Comparison of ENCODE assay signal across 15 cellular contexts in genomic region chr7:151579642-151580041, GRCh38.
"Had no signal": no experiment of that assay in that cellular context is flagged by ENCODE, and none has a peak within 500 bp of the region (broad histone marks: within the 10 kb centered on the region; RNA-seq: fewer than 3 reads in every experiment).

No MANE protein-coding gene starts in this region.

- H3K4me3 ChIP-seq: hepatocyte, pancreas, thoracic aorta had no signal

- H3K27ac ChIP-seq: brain microvascular endothelial cell, hepatocyte, pancreas, thoracic aorta had no signal

- H3K4me1 ChIP-seq: pancreas had no signal

- ATAC-seq: activated CD8-positive, alpha-beta memory T cell treated with anti-CD3 and anti-CD28 coated beads, Interleukin-2, amount 10 ng/mL, durations not matched to agents 7 days and 5 days; activated naive CD4-positive, alpha-beta T cell treated with anti-CD3 and anti-CD28 coated beads, Interleukin-2, amount 50 U/mL, for 72 hours; pancreas; stimulated activated naive CD8-positive, alpha-beta T cell treated with anti-CD3 and anti-CD28 coated beads, Interleukin-15, Interleukin-2, amounts not matched to agents 100 U/mL and 50 U/mL, for 24 hours had no signal

- H3K27me3 ChIP-seq: brain microvascular endothelial cell, hepatocyte, pancreas had no signal

- H3K36me3 ChIP-seq: pancreas, thoracic aorta had no signal

- H2AFZ ChIP-seq: hepatocyte had no signal

- H3K4me2 ChIP-seq: hepatocyte had no signal

- H3K9me3 ChIP-seq: pancreas, thoracic aorta had no signal

- DNase-seq: activated CD4-positive, alpha-beta T cell treated with anti-CD3 and anti-CD28 coated beads for 1 hour; activated CD4-positive, alpha-beta T cell treated with anti-CD3 and anti-CD28 coated beads, Interleukin-2, amount 50 U/mL, for 48 hours; activated CD8-positive, alpha-beta memory T cell treated with anti-CD3 and anti-CD28 coated beads, Interleukin-2, amount 10 ng/mL, durations not matched to agents 7 days and 5 days; activated effector memory CD4-positive, alpha-beta T cell treated with anti-CD3 and anti-CD28 coated beads, Interleukin-2, amount 50 U/mL, for 16 hours; activated T-cell treated with anti-CD3 and anti-CD28 coated beads, Interleukin-2, amount 50 U/mL, for 24 hours; brain microvascular endothelial cell; midbrain; naive B cell; pancreas; stimulated activated CD4-positive, alpha-beta T cell treated with anti-CD3 and anti-CD28 coated beads, Interleukin-4, amount 100 ng/mL, for 1 hour; stimulated activated CD8-positive, alpha-beta memory T cell treated with anti-CD3 and anti-CD28 coated beads, Interleukin-4, amount 100 ng/mL, for 48 hours; stimulated activated naive CD8-positive, alpha-beta T cell treated with anti-CD3 and anti-CD28 coated beads, Interleukin-15, Interleukin-2, amounts not matched to agents 100 U/mL and 50 U/mL, for 24 hours had no signal
